ENCODE assay signal across 8 cellular contexts in genomic region chr17:75783803-75784472, GRCh38. TPM values are rescaled to one million over a fixed set of nuclear protein-coding genes. Genes with fewer than 3 reads are reported as not detected.
DNase-seq lines count a peak whose midpoint lies in the region; ATAC-seq and TF ChIP-seq lines count a peak whose summit lies in the region.

No MANE protein-coding gene starts in this region.

- H3K27me3 ChIP-seq in ACC112 (ENCODE audit: insufficient read depth, low read length) = no peaks in the 10 kb centered on the region

- DNase-seq in RWPE1 (ENCODE audit: low spot score) = no peak
- no peak for DNase-seq in endothelial cell (ENCODE audit: low spot score)
- no peak for DNase-seq in occipital lobe (lab: John Stamatoyannopoulos, UW)
- DNase-seq in OCI-M2 (lab: John Stamatoyannopoulos, UW; ENCODE audit: unreplicated experiment) = no peak

- peaks cover 26% of the 10 kb centered on the region for H3K4me1 ChIP-seq in ACC112 (ENCODE audit: control insufficient read depth, insufficient read depth, low read length, unreplicated experiment)

- H3K27me3 Mint-ChIP-seq in endothelial cell (ENCODE audit: unreplicated experiment) = peaks cover 9% of the 10 kb centered on the region
- H3K27me3 Mint-ChIP-seq in nephron (ENCODE audit: low read depth) = peaks cover 4% of the 10 kb centered on the region

- H3K27ac ChIP-seq in ACC112 (ENCODE audit: low read depth, low read length) (peak overlapping the region; percentile 98), RWPE1 (peak overlapping the region; percentile 99)

- H3K4me1 Mint-ChIP-seq in endothelial cell (ENCODE audit: unreplicated experiment) (peaks cover 22% of the 10 kb centered on the region), nephron (peaks cover 50% of the 10 kb centered on the region)

- H2AFZ ChIP-seq in ACC112 (ENCODE audit: low read length, unreplicated experiment) = no peak overlapping the region

- H3K4me3 Mint-ChIP-seq in endothelial cell (ENCODE audit: unreplicated experiment) = peak overlapping the region; percentile 88
- peak overlapping the region; percentile 85 to 96 (median 87) for H3K4me3 Mint-ChIP-seq in nephron

- TF ChIP-seq CTCF in RWPE1 (conservative IDR thresholded peaks at IDR 0.05; ENCODE audit: low read depth) = no peak
- no peak for TF ChIP-seq CTCF in endothelial cell (IDR thresholded peaks at IDR 0.05; ENCODE audit: unreplicated experiment)
- TF ChIP-seq CTCF in nephron (IDR thresholded peaks at IDR 0.05; ENCODE audit: unreplicated experiment in 3 of 3) = no peak

- peaks cover 5% of the 10 kb centered on the region for H3K36me3 Mint-ChIP-seq in endothelial cell (ENCODE audit: low read depth, unreplicated experiment)
- peaks cover 13% of the 10 kb centered on the region for H3K36me3 Mint-ChIP-seq in nephron (ENCODE audit: low read depth)

- H3K9me3 Mint-ChIP-seq in endothelial cell (ENCODE audit: unreplicated experiment) (no peaks in the 10 kb centered on the region), nephron (peaks cover 3% of the 10 kb centered on the region)

- ATAC-seq in GM19397 (IDR thresholded peaks at IDR 0.05; ENCODE audit: unreplicated experiment) (peak; percentile 2), HG02623 (IDR thresholded peaks at IDR 0.05; ENCODE audit: unreplicated experiment) (no peak)

- peaks cover 38% of the 10 kb centered on the region for H3K79me2 ChIP-seq in ACC112 (ENCODE audit: control insufficient read depth, insufficient read depth, low read length, unreplicated experiment)

- peak overlapping the region; percentile 77 for H3K4me3 ChIP-seq in ACC112 (ENCODE audit: low read depth, low read length)

- POLR2A ChIA-PET in RWPE1 (lab: Yijun Ruan, JAX; ENCODE audit: low non-redundant PET) = interaction anchor here (1.3 kb wide), 1 partner anchor 72 kb away, joined by 4 read pairs; the partner anchor contains the start of gene WBP2

- H3K36me3 ChIP-seq in ACC112 (ENCODE audit: insufficient read depth, low read length) = peaks cover 3% of the 10 kb centered on the region; the same call in 1 of the 2 replicates

- H3K27ac Mint-ChIP-seq in endothelial cell (ENCODE audit: unreplicated experiment) (peak overlapping the region; percentile 53), nephron (peak overlapping the region; percentile 99 to 100 (median 99))

- CTCF ChIA-PET in RWPE1 (lab: Yijun Ruan, JAX) = interaction anchor here (0.6 to 1.6 kb wide), 8 partner anchors 11 to 790 kb away, joined by 3 to 8 read pairs (median 4); partner anchors contain the start of genes GALK1 and TRIM47

RNA-seq across cellular contexts. Expression of gene UNK, which starts 0.7 kb away (rescaled TPM):
- total RNA-seq in endothelial cell (ENCODE audit: unreplicated experiment) (28.8 TPM), occipital lobe (29.2 TPM)

RNA-seq across cellular contexts. Expression of gene GALK1, which starts 18.9 kb away (rescaled TPM):
- total RNA-seq in endothelial cell (ENCODE audit: unreplicated experiment) = 18.0 TPM
- 11.4 TPM for total RNA-seq in occipital lobe
